ENCODE assay signal across 12 cellular contexts in the genomic region with DNA sequence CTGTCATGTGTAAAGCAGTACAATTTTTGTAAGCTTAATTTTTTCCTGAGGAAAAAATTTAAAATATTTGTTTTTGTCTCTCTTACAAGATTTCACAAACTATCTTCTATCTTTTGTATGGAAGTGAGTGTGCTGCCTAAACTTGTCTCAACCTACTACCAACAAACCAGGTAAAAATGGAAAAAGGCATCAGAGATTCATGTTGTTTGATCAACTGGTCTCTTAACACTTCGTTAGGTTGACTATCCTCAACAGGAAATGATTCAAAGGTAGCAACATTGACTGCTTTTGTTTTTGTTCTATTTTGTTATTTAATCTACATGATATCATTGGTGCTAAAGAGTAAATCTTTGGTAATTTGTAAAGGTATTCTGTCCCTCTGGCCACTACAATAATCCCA. TPM values are rescaled to one million over a fixed set of nuclear protein-coding genes. Genes with fewer than 3 reads are reported as not detected.
DNase-seq lines count a peak whose midpoint lies in the region; ATAC-seq and TF ChIP-seq lines count a peak whose summit lies in the region.
"Had no signal": no experiment of that assay in that cellular context is flagged by ENCODE, and none has a peak within 500 bp of the region (broad histone marks: within the 10 kb centered on the region; RNA-seq: fewer than 3 reads in every experiment).

No MANE protein-coding gene starts in this region.

- H3K27ac ChIP-seq in brain microvascular endothelial cell: peak overlapping the region; percentile 7
- H3K27ac ChIP-seq in foreskin keratinocyte: peak overlapping the region; percentile 32
- H3K27ac ChIP-seq: C4-2B had no signal

- peaks cover 91% of the 10 kb centered on the region for H3K4me1 Mint-ChIP-seq in HFFc6 (ENCODE audit: low read depth)
- H3K4me1 Mint-ChIP-seq: CD4-positive, alpha-beta memory T cell had no signal

- H3K27me3 ChIP-seq in brain microvascular endothelial cell (replicated peaks) (no peaks in the 10 kb centered on the region), foreskin keratinocyte (no peaks in the 10 kb centered on the region)
- H3K27me3 ChIP-seq: BE2C had no signal

- no peaks in the 10 kb centered on the region for H3K36me3 Mint-ChIP-seq in HFFc6 (ENCODE audit: low read depth)
- H3K36me3 Mint-ChIP-seq: CD4-positive, alpha-beta memory T cell had no signal

- no peaks in the 10 kb centered on the region for H3K9me3 Mint-ChIP-seq in HFFc6

- H3K36me3 ChIP-seq in brain microvascular endothelial cell (replicated peaks): no peaks in the 10 kb centered on the region
- H3K36me3 ChIP-seq: BE2C had no signal

- no peak for TF ChIP-seq CTCF in HFFc6 (IDR thresholded peaks at IDR 0.05)
- no peak for TF ChIP-seq CTCF in brain microvascular endothelial cell (IDR thresholded peaks at IDR 0.05; ENCODE audit: low read depth, low read length, missing control alignments)
- TF ChIP-seq CTCF in foreskin keratinocyte (conservative IDR thresholded peaks at IDR 0.05): no peak

- no peak overlapping the region for H3K4me3 ChIP-seq in brain microvascular endothelial cell (ENCODE audit: low read depth, low read length)
- H3K4me3 ChIP-seq: A549 had no signal

- intact Hi-C loops in left cardiac atrium (cut with DNase I): no loop called here

- DNase-seq in HFFc6: no peak
- no peak for DNase-seq in brain microvascular endothelial cell
- peak in 1 of 2 donors; percentile 70 for DNase-seq in foreskin keratinocyte
- no peak for DNase-seq in left cardiac atrium
- DNase-seq in NCI-H524 (lab: John Stamatoyannopoulos, UW): no peak
- DNase-seq in NCI-H526 treated with DMSO at 0.1 percent for 48 hours (lab: John Stamatoyannopoulos, UW): no peak
- DNase-seq: BE2C; CD4-positive, alpha-beta memory T cell; GOT3; H9 had no signal

- H3K4me3 Mint-ChIP-seq in HFFc6: no peak overlapping the region
- H3K4me3 Mint-ChIP-seq: CD4-positive, alpha-beta memory T cell; H9 had no signal

- in situ Hi-C loops in brain microvascular endothelial cell (cut with HindIII; ENCODE audit: low pct_ligation_motif_present, low sequenced_read_pairs): no loop called here

- no peak for ATAC-seq in foreskin keratinocyte
- ATAC-seq in left cardiac atrium: no peak
- ATAC-seq: A549 had no signal

- peaks cover 22% of the 10 kb centered on the region for H3K4me1 ChIP-seq in foreskin keratinocyte
- H3K4me1 ChIP-seq: BE2C had no signal

- no peaks in the 10 kb centered on the region for H3K27me3 Mint-ChIP-seq in HFFc6 (ENCODE audit: insufficient read depth)
- H3K27me3 Mint-ChIP-seq: CD4-positive, alpha-beta memory T cell had no signal

- peak overlapping the region; percentile 56 for H3K27ac Mint-ChIP-seq in HFFc6
- H3K27ac Mint-ChIP-seq: CD4-positive, alpha-beta memory T cell; H9 had no signal

RNA-seq across cellular contexts. Expression of gene RND3, which starts 47.7 kb away (rescaled TPM):
- total RNA-seq in HFFc6 (2021; fragmentation: NEBNext Ultra II Directional; extraction: Animal tissue kit (Norgen Biotek cat#: 25700)): 100 to 1,000 TPM; 365 to 525 (median 438) TPM
- total RNA-seq in foreskin keratinocyte: 60.8 and 61.3 TPM in 2 replicates
- 23.7 and 29.0 TPM in 2 replicates for polyA plus RNA-seq in foreskin keratinocyte
- 10 to 100 TPM; 18.5 to 29.2 TPM for total RNA-seq in left cardiac atrium
- total RNA-seq: CD4-positive, alpha-beta memory T cell had no signal
- polyA plus RNA-seq: CD4-positive, alpha-beta memory T cell had no signal
